In genomic region chr5:76735762-76736545, GRCh38 we compare ENCODE assay signal across 1 cellular context.
TF ChIP-seq lines count a peak whose summit lies in the region.

No MANE protein-coding gene starts in this region.

TF ChIP-seq in endothelial cell of umbilical vein, 7 proteins besides CTCF, POLR2A, EP300 and RAD21 (continued from another document):
- no peak for TF ChIP-seq MAX (IDR thresholded peaks at IDR 0.05; ENCODE audit: insufficient read depth, insufficient read length)
- TF ChIP-seq EZH2 (IDR thresholded peaks at IDR 0.05; ENCODE audit: borderline replicate concordance, low read depth, low read length, severe bottlenecking), result no peak
